Comparison of ENCODE assay signal across 24 cellular contexts in genomic region chr6:134830194-134830593, GRCh38.
"Had no signal": no experiment of that assay in that cellular context is flagged by ENCODE, and none has a peak within 500 bp of the region (broad histone marks: within the 10 kb centered on the region; RNA-seq: fewer than 3 reads in every experiment).

No MANE protein-coding gene starts in this region.

- ATAC-seq: activated CD8-positive, alpha-beta T cell treated with anti-CD3 and anti-CD28 coated beads for 36 hours; activated T-cell treated with anti-CD3 and anti-CD28 coated beads, Interleukin-2, amount 50 U/mL, for 4 hours; left ventricle myocardium superior; SK-N-SH treated with all-trans-retinoic acid at 6 μM for 48 hours; stimulated activated memory B cell treated with anti-CD40 and anti-IgM and Interleukin-4, amounts not matched to agents 10 μg/mL and 1 μg/mL and 100 μg/mL, for 72 hours; T-cell had no signal

- H3K27ac ChIP-seq: spleen, thoracic aorta had no signal

- DNase-seq: activated CD4-positive, alpha-beta T cell treated with anti-CD3 and anti-CD28 coated beads for 48 hours; activated CD4-positive, CD25-positive, alpha-beta regulatory T cell; activated CD8-positive, alpha-beta T cell treated with anti-CD3 and anti-CD28 coated beads for 36 hours; activated effector memory CD4-positive, alpha-beta T cell treated with Interleukin-2 at 50 U/mL for 16 hours; activated naive CD4-positive, alpha-beta T cell treated with anti-CD3 and anti-CD28 coated beads, Interleukin-2, amount 10 ng/mL, durations not matched to agents 7 days and 5 days; activated T-cell treated with anti-CD3 and anti-CD28 coated beads, Interleukin-2, amount 50 U/mL, for 4 hours; aorta; cerebellar nuclear complex; effector memory CD4-positive, alpha-beta T cell; hypothalamus; left ventricle myocardium superior; spleen; stimulated activated CD4-positive, alpha-beta T cell treated with anti-CD3 and anti-CD28 coated beads, Interleukin-4, amount 100 ng/mL, for 4 hours; T-cell had no signal

- H3K27me3 Mint-ChIP-seq: activated CD8-positive, alpha-beta T cell treated with anti-CD3 and anti-CD28 coated beads for 36 hours; dendritic cell treated with granulocyte-macrophage colony-stimulating factor and Interleukin-4, amounts not matched to agents 40 ng/mL and 50 ng/mL, for 4 days; memory B cell; stimulated activated memory B cell treated with anti-CD40 and anti-IgM and Interleukin-4, amounts not matched to agents 10 μg/mL and 1 μg/mL and 100 μg/mL, for 72 hours had no signal

- H3K27ac Mint-ChIP-seq: activated CD8-positive, alpha-beta T cell treated with anti-CD3 and anti-CD28 coated beads for 36 hours; activated naive CD4-positive, alpha-beta T cell treated with anti-CD3 and anti-CD28 coated beads, Interleukin-2, amount 10 ng/mL, durations not matched to agents 7 days and 5 days; dendritic cell treated with granulocyte-macrophage colony-stimulating factor and Interleukin-4, amounts not matched to agents 40 ng/mL and 50 ng/mL, for 4 days; memory B cell; stimulated activated memory B cell treated with anti-CD40 and anti-IgM and Interleukin-4, amounts not matched to agents 10 μg/mL and 1 μg/mL and 100 μg/mL, for 72 hours; T-cell had no signal

- H3K4me1 ChIP-seq: spleen had no signal

- H3K4me1 Mint-ChIP-seq: activated naive CD4-positive, alpha-beta T cell treated with anti-CD3 and anti-CD28 coated beads, Interleukin-2, amount 10 ng/mL, durations not matched to agents 7 days and 5 days; T-cell had no signal

- H3K4me3 Mint-ChIP-seq: activated CD8-positive, alpha-beta T cell treated with anti-CD3 and anti-CD28 coated beads for 36 hours; activated naive CD4-positive, alpha-beta T cell treated with anti-CD3 and anti-CD28 coated beads, Interleukin-2, amount 10 ng/mL, durations not matched to agents 7 days and 5 days; activated T-cell treated with anti-CD3 and anti-CD28 coated beads, Interleukin-2, amount 50 U/mL, for 4 hours; dendritic cell treated with granulocyte-macrophage colony-stimulating factor and Interleukin-4, amounts not matched to agents 40 ng/mL and 50 ng/mL, for 4 days; memory B cell; neural crest cell; stimulated activated memory B cell treated with anti-CD40 and anti-IgM and Interleukin-4, amounts not matched to agents 10 μg/mL and 1 μg/mL and 100 μg/mL, for 72 hours; T-cell had no signal

- H3K36me3 ChIP-seq: esophagus muscularis mucosa, spleen, thoracic aorta had no signal

- FAIRE-seq: bronchial epithelial cell, endothelial cell of umbilical vein, keratinocyte had no signal

- H3K36me3 Mint-ChIP-seq: activated naive CD4-positive, alpha-beta T cell treated with anti-CD3 and anti-CD28 coated beads, Interleukin-2, amount 10 ng/mL, durations not matched to agents 7 days and 5 days; memory B cell; stimulated activated memory B cell treated with anti-CD40 and anti-IgM and Interleukin-4, amounts not matched to agents 10 μg/mL and 1 μg/mL and 100 μg/mL, for 72 hours; T-cell had no signal

- H3K9me3 ChIP-seq: esophagus muscularis mucosa, thoracic aorta had no signal

- H3K4me3 ChIP-seq: esophagus muscularis mucosa, spleen, thoracic aorta had no signal

- H3K27me3 ChIP-seq: esophagus muscularis mucosa, spleen had no signal

- H3K9me3 Mint-ChIP-seq: activated naive CD4-positive, alpha-beta T cell treated with anti-CD3 and anti-CD28 coated beads, Interleukin-2, amount 10 ng/mL, durations not matched to agents 7 days and 5 days; activated T-cell treated with anti-CD3 and anti-CD28 coated beads, Interleukin-2, amount 50 U/mL, for 4 hours; T-cell had no signal
